14 cellular contexts compared by ENCODE assay signal in the genomic region with DNA sequence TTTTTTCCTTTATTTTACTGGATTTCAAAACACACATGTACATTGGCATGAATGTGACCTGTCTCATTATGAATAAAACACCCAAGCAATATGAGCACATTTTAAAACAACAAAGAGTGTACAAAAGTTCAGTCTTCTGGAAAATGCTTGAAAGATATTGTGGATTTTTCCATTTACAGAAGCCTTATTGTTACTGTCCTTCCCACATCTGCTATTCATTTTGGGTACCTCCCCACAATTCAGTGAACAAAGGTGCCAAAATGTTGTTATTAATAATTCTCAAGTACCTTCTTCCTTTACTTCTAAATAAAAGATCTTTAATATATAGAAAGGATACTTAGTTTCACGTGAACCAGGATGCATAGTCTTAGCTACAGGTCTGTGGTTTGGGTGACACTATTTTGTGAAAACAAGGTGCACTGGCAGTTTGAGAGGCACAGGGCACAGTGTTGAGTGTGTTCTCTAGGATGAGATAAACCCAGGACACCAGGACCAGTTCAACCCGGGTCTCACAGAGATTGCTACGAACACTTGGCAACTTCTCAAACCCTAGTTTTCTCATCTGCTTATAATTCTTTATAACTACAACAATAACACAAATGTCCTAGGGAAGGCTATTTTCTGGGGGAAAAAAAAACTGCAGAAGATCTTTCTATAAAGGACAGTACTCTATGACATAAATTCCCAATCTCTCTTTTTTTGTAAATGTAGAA.
DNase-seq lines count a peak whose midpoint lies in the region; ATAC-seq, FAIRE-seq and TF ChIP-seq lines count a peak whose summit lies in the region.
"Had no signal": no experiment of that assay in that cellular context is flagged by ENCODE, and none has a peak within 500 bp of the region (broad histone marks: within the 10 kb centered on the region; RNA-seq: fewer than 3 reads in every experiment).

No MANE protein-coding gene starts in this region.

- POLR2A ChIA-PET in A549 (lab: Yijun Ruan, JAX), result interaction anchor here (1.0 to 1.8 kb wide), 3 partner anchors 10 to 830 kb away, joined by 3 to 7 read pairs (median 5); no protein-coding TSS in a partner anchor

- H3K27ac ChIP-seq in A549 (peak overlapping the region; percentile 86), brain microvascular endothelial cell (peak overlapping the region; percentile 97), left ventricle myocardium inferior (replicated peaks) (peak overlapping the region; percentile 43)
- H3K27ac ChIP-seq: pancreas had no signal

- H3K4me2 ChIP-seq in A549, result peak overlapping the region; percentile 76

- intact Hi-C loops in left ventricle myocardium inferior (cut with micrococcal nuclease), result no loop called here

- peak in 1 of 2 experiments; percentile 35 for DNase-seq in A549 (ENCODE audit: low read depth in 1 of 2, low spot score in 1 of 2)
- peak; percentile 38 for DNase-seq in HCEC 1CT
- DNase-seq in brain microvascular endothelial cell, result peak; percentile 58
- DNase-seq in left ventricle myocardium inferior, result no peak
- DNase-seq in HPDE6-E6E7 (ENCODE audit: extremely low spot score), result no peak
- DNase-seq in NOMO-1 treated with DMSO at 0.1 percent for 48 hours (lab: John Stamatoyannopoulos, UW; ENCODE audit: unreplicated experiment), result no peak
- DNase-seq: activated CD8-positive, alpha-beta T cell treated with anti-CD3 and anti-CD28 coated beads, Interleukin-2, amount 10 ng/mL, durations not matched to agents 7 days and 5 days; activated effector memory CD4-positive, alpha-beta T cell treated with anti-CD3 and anti-CD28 coated beads, Interleukin-2, amount 50 U/mL, for 16 hours; AML-193; NCI-H1105 treated with DMSO at 0.1 percent for 48 hours; pancreas had no signal

- TF ChIP-seq RAD21 in A549 (conservative IDR thresholded peaks at IDR 0.05 in 1 of 2, IDR thresholded peaks at IDR 0.05 in 1 of 2), result no peak

- WGBS in A549 (ENCODE audit: missing lambda C conversion rate), result 31% methylated on average over 3 of the region's 3 CpGs

- CTCF ChIA-PET in A549 (lab: Yijun Ruan, JAX), result interaction anchor here (1.0 to 1.5 kb wide), 2 partner anchors 21 to 838 kb away, joined by 3 to 4 read pairs; no protein-coding TSS in a partner anchor

- peak; percentile 28 for FAIRE-seq in A549 (lab: Jason Lieb, UNC)
- FAIRE-seq: HepG2, pancreas had no signal

- in situ Hi-C loops in brain microvascular endothelial cell (cut with HindIII; ENCODE audit: low pct_ligation_motif_present, low sequenced_read_pairs), result no loop called here

- H3K9me3 ChIP-seq in A549 (0 out of 3 replicates have a peak, but pooled peaks cover 4% of the 10 kb centered on the region), left ventricle myocardium inferior (replicated peaks) (no peaks in the 10 kb centered on the region)
- H3K9me3 ChIP-seq: pancreas had no signal

- TF ChIP-seq CTCF in A549 (IDR thresholded peaks at IDR 0.05) (no peak), brain microvascular endothelial cell (IDR thresholded peaks at IDR 0.05; ENCODE audit: low read depth, low read length, missing control alignments) (no peak), left ventricle myocardium inferior (IDR thresholded peaks at IDR 0.05; ENCODE audit: borderline replicate concordance) (no peak)

- TF ChIP-seq EP300 in A549 (IDR thresholded peaks at IDR 0.05), result no peak

- H3K4me3 ChIP-seq in A549 (0 out of 3 replicates have a peak overlapping the region, but pooled peaks have one; percentile 1), brain microvascular endothelial cell (ENCODE audit: low read depth, low read length) (no peak overlapping the region), left ventricle myocardium inferior (no peak overlapping the region)
- H3K4me3 ChIP-seq: pancreas had no signal

- H3K4me1 ChIP-seq in A549 (peaks cover 38% of the 10 kb centered on the region), left ventricle myocardium inferior (peaks cover 15% of the 10 kb centered on the region)
- H3K4me1 ChIP-seq: pancreas had no signal

- no peaks in the 10 kb centered on the region for H3K27me3 ChIP-seq in brain microvascular endothelial cell (replicated peaks)
- H3K27me3 ChIP-seq in left ventricle myocardium inferior (ENCODE audit: low read depth), result no peaks in the 10 kb centered on the region
- H3K27me3 ChIP-seq: pancreas had no signal

- H3K36me3 ChIP-seq in brain microvascular endothelial cell (replicated peaks) (no peaks in the 10 kb centered on the region), left ventricle myocardium inferior (no peaks in the 10 kb centered on the region)
- H3K36me3 ChIP-seq: pancreas had no signal

- no peak for TF ChIP-seq POLR2A in A549 (IDR thresholded peaks at IDR 0.05; ENCODE audit: low read length)

- peak; percentile 55 to 72 for ATAC-seq in A549
- no peak for ATAC-seq in GM19467 (IDR thresholded peaks at IDR 0.05; ENCODE audit: unreplicated experiment)
- no peak for ATAC-seq in GM21717 (IDR thresholded peaks at IDR 0.05; ENCODE audit: unreplicated experiment)
- ATAC-seq: activated CD8-positive, alpha-beta T cell treated with anti-CD3 and anti-CD28 coated beads, Interleukin-2, amount 10 ng/mL, durations not matched to agents 7 days and 5 days; HepG2 had no signal

TF ChIP-seq in A549, 52 proteins besides CTCF, POLR2A, EP300 and RAD21:
- TF ChIP-seq REST (IDR thresholded peaks at IDR 0.05), result no peak
- TF ChIP-seq HOXB5 (CRISPR knock-in tag; IDR thresholded peaks at IDR 0.05), result no peak
- no peak for TF ChIP-seq CHD2 (IDR thresholded peaks at IDR 0.05; ENCODE audit: low read length, partially characterized antibody)
- TF ChIP-seq RARB (CRISPR knock-in tag; IDR thresholded peaks at IDR 0.05), result 0 out of 2 replicates have a peak, but pooled peaks have one; percentile 13
TF ChIP-seq in A549: peak in this region for 1.

Comparison
In these comparisons a context has a peak if more than half of its experiments do, and no peak if none do; other contexts are left out.
1. ATAC-seq: peak in A549 (2 of 2); none in GM19467 (single experiment) and GM21717 (single experiment).
2. DNase-seq: peak in HCEC 1CT (single experiment) and brain microvascular endothelial cell (single experiment); none in left ventricle myocardium inferior (single experiment), HPDE6-E6E7 (single experiment) and NOMO-1 treated with DMSO at 0.1 percent for 48 hours (single experiment).
3. H3K27ac ChIP-seq: peak in every context shown above with its lines; median percentile 97 in brain microvascular endothelial cell; 86 in A549; 43 in left ventricle myocardium inferior.